Comparison of ENCODE assay signal across 1 cellular context in the genomic region with DNA sequence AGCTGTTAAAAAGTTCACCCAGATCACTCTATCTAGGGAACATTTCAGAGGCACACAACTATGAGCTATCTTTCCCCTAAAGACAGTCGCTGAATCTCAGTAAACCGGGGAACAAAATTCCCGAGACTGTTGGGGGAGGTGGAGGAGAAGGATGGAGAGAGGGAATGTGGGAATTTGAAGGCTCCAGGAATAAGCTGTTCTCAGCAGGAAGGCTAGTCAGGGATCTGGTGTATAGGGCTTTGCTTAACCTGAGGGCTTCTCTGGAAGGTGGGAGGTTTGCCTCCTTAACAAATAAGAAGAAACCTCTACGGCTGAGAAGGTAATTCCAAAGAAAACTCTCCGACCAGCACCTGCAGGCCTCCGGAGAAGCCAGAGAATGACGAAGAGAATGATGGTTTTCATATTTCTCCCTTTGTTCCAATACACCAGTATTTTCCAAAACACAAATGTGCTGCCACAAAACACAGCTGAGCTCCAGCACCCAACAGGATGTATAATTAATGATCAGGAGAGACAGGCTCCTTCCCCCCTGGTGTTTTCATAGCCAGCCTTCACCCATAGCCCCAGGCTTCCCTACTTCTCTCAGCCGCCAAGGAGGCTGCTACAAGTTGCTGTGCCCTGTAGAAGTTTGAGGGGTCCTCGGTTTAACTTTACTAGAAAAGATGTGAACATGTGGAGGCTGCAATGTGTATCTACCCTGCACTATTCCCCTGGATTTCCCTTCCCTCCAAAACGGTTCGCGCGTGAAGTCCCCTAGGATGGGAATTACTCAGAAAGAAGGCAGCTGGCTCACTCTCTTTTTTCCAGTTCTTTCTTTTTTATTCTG.
TF ChIP-seq lines count a peak whose summit lies in the region.

No MANE protein-coding gene starts in this region.

TF ChIP-seq in HepG2, 621 proteins besides CTCF, POLR2A, EP300 and RAD21 (continued from another document):
- TF ChIP-seq MYPOP (CRISPR knock-in tag; IDR thresholded peaks at IDR 0.05) (no peak), TARDBP (CRISPR knock-in tag; IDR thresholded peaks at IDR 0.05) (no peak), PRMT3 (CRISPR knock-in tag; IDR thresholded peaks at IDR 0.05; ENCODE audit: borderline replicate concordance, low read depth) (no peak), ZMAT3 (CRISPR knock-in tag; conservative IDR thresholded peaks at IDR 0.05) (no peak), FOXP1 (IDR thresholded peaks at IDR 0.05) (no peak), FOXP1 (CRISPR knock-in tag; IDR thresholded peaks at IDR 0.05) (no peak), HNF1A (IDR thresholded peaks at IDR 0.05; ENCODE audit: low read depth) (no peak), HNF1A (CRISPR knock-in tag; IDR thresholded peaks at IDR 0.05; ENCODE audit: borderline replicate concordance) (no peak), CBX5 (CRISPR knock-in tag; IDR thresholded peaks at IDR 0.05; ENCODE audit: borderline replicate concordance) (no peak)
- TF ChIP-seq, protein P1, sequence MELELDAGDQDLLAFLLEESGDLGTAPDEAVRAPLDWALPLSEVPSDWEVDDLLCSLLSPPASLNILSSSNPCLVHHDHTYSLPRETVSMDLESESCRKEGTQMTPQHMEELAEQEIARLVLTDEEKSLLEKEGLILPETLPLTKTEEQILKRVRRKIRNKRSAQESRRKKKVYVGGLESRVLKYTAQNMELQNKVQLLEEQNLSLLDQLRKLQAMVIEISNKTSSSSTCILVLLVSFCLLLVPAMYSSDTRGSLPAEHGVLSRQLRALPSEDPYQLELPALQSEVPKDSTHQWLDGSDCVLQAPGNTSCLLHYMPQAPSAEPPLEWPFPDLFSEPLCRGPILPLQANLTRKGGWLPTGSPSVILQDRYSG (CRISPR knock-in tag; IDR thresholded peaks at IDR 0.05): no peak
- TF ChIP-seq, protein P2, sequence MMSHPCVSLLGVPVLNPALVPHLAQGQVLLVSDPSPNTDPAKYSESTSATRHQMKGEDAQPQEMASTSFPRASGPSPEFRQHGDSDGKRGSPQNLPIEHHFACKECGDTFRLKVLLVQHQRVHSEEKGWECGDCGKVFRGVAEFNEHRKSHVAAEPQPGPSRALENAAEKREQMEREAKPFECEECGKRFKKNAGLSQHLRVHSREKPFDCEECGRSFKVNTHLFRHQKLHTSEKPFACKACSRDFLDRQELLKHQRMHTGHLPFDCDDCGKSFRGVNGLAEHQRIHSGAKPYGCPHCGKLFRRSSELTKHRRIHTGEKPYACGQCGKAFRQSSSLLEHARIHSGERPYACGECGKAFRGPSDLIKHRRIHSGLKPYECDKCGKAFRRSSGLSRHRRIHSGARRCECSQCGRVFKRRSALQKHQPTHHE (CRISPR knock-in tag; IDR thresholded peaks at IDR 0.05; ENCODE audit: borderline replicate concordance): no peak
